Comparison of ENCODE assay signal across 9 cellular contexts in genomic region chr5:141641634-141642278, GRCh38. TPM values are rescaled to one million over a fixed set of nuclear protein-coding genes. Genes with fewer than 3 reads are reported as not detected.
DNase-seq lines count a peak whose midpoint lies in the region; ATAC-seq, FAIRE-seq and TF ChIP-seq lines count a peak whose summit lies in the region.
"Had no signal": no experiment of that assay in that cellular context is flagged by ENCODE, and none has a peak within 500 bp of the region (broad histone marks: within the 10 kb centered on the region; RNA-seq: fewer than 3 reads in every experiment).

No MANE protein-coding gene starts in this region.

- no peak overlapping the region for H3K18ac ChIP-seq in IMR-90 (ENCODE audit: low read depth, low read length)

- no peaks in the 10 kb centered on the region for H3K27me3 ChIP-seq in IMR-90 (ENCODE audit: control insufficient read depth, insufficient read depth, low read length)
- H3K27me3 ChIP-seq in bronchial epithelial cell (ENCODE audit: control insufficient read depth, insufficient read depth, low read length), result no peaks in the 10 kb centered on the region
- H3K27me3 ChIP-seq in spleen (replicated peaks in 1 of 7), result no peaks in the 10 kb centered on the region
- H3K27me3 ChIP-seq in SJCRH30, result no peaks in the 10 kb centered on the region; the same call in 1 of the 2 replicates

- no peak overlapping the region for H2BK120ac ChIP-seq in IMR-90 (ENCODE audit: low read depth, low read length)

- H3K9me1 ChIP-seq in IMR-90 (ENCODE audit: insufficient read depth, low read length), result peaks cover 12% of the 10 kb centered on the region

- H3K4me2 ChIP-seq in IMR-90 (ENCODE audit: low read depth, low read length), result no peak overlapping the region

- H3K27me3 Mint-ChIP-seq in CD14-positive monocyte (ENCODE audit: low read depth in 3 of 3), result peaks cover 0 to 2% (median 0%) of the 10 kb centered on the region in 3 donors

- no peak for FAIRE-seq in bronchial epithelial cell (lab: Jason Lieb, UNC)

- H3K36me3 ChIP-seq in IMR-90 (ENCODE audit: control insufficient read depth, insufficient read depth, low read length) (peaks cover 31% of the 10 kb centered on the region), bronchial epithelial cell (ENCODE audit: control insufficient read depth, insufficient read depth, low read length) (peaks cover 5% of the 10 kb centered on the region), spleen (peaks cover 0 to 76% (median 41%) of the 10 kb centered on the region in 6 donors), SJCRH30 (no peaks in the 10 kb centered on the region)

- H3K9me3 ChIP-seq in IMR-90 (ENCODE audit: control insufficient read depth, insufficient read depth, low read length) (no peaks in the 10 kb centered on the region), spleen (no peaks in the 10 kb centered on the region), SJCRH30 (replicated peaks) (no peaks in the 10 kb centered on the region)

- H3K27ac Mint-ChIP-seq in CD14-positive monocyte, result no peak overlapping the region

- H4K8ac ChIP-seq in IMR-90 (ENCODE audit: low read depth in 2 of 2, low read length in 2 of 2), result no peak overlapping the region

- intact Hi-C loops in IMR-90 (cut with micrococcal nuclease) (loop anchor here (1.0 kb wide), 1 partner anchor 49 kb away; no protein-coding TSS in a partner anchor), spleen (cut with DNase I; ENCODE audit: low total_unique reads) (no loop called here), CD14-positive monocyte (cut with micrococcal nuclease) (no loop called here)

- H3K79me1 ChIP-seq in IMR-90 (ENCODE audit: low read depth in 1 of 2, low read length in 2 of 2), result peaks cover 0 to 15% of the 10 kb centered on the region in 2 experiments; a peak in 1 of 4 replicates

- DNase-seq in GM03348 (ENCODE audit: low spot score) (peak; percentile 76), IMR-90 (peak; percentile 61), bronchial epithelial cell (ENCODE audit: low read depth) (peak; percentile 87), spleen (no peak), CD14-positive monocyte (ENCODE audit: low spot score) (no peak), SJCRH30 (no peak)
- no peak for DNase-seq in effector CD4-positive, alpha-beta T cell

- in situ Hi-C loops in IMR-90 (cut with MboI; ENCODE audit: low sequenced_read_pairs), result no loop called here

- no peak overlapping the region for H3K14ac ChIP-seq in IMR-90 (replicated peaks; ENCODE audit: low read depth, low read length)

- dilution Hi-C loops in IMR-90 (cut with HindIII; ENCODE audit: low sequenced_read_pairs, unreplicated experiment), result no loop called here

- TF ChIP-seq CTCF in IMR-90 (conservative IDR thresholded peaks at IDR 0.05; ENCODE audit: low read depth, low read length), result peak; percentile 45
- peak; percentile 34 for TF ChIP-seq CTCF in bronchial epithelial cell (IDR thresholded peaks at IDR 0.05; ENCODE audit: insufficient read depth, low read length, severe bottlenecking)
- TF ChIP-seq CTCF in spleen (IDR thresholded peaks at IDR 0.05 in 8 of 11, conservative IDR thresholded peaks at IDR 0.05 in 3 of 11), result no peak
- no peak for TF ChIP-seq CTCF in CD14-positive monocyte (IDR thresholded peaks at IDR 0.05)

- no peak overlapping the region for H2BK15ac ChIP-seq in IMR-90 (ENCODE audit: low read depth, low read length)

- no peak overlapping the region for H3K9ac ChIP-seq in IMR-90 (ENCODE audit: low read depth, low read length)

- H3K4me3 Mint-ChIP-seq in CD14-positive monocyte, result no peak overlapping the region

- peaks cover 0 to 2% (median 0%) of the 10 kb centered on the region in 7 donors for H3K9me3 Mint-ChIP-seq in CD14-positive monocyte

- H3K4me3 ChIP-seq in IMR-90 (ENCODE audit: insufficient read depth, low read depth, low read length) (no peak overlapping the region), bronchial epithelial cell (ENCODE audit: low read depth, low read length) (no peak overlapping the region), spleen (no peak overlapping the region), SJCRH30 (no peak overlapping the region)
- H3K4me3 ChIP-seq: SK-N-MC had no signal

- ATAC-seq in GM21390 (IDR thresholded peaks at IDR 0.05; ENCODE audit: unreplicated experiment) (peak; percentile 61), IMR-90 (ENCODE audit: low read depth) (peak; percentile 16)

- H3K4ac ChIP-seq in IMR-90 (ENCODE audit: low read depth, low read length), result no peak overlapping the region

- POLR2A ChIA-PET in IMR-90 (lab: Charles Lee; ENCODE audit: unreplicated experiment), result no interaction called here

- no CpG with 5 or more reads among the region's 2 CpGs for WGBS in IMR-90 (ENCODE audit: extremely low coverage in 2 of 2, insufficient read length in 1 of 2), 2 experiments
- 83 to 100% (median 88%) methylated on average over 2 of the region's 2 CpGs for WGBS in spleen, 5 donors

- H2BK5ac ChIP-seq in IMR-90 (ENCODE audit: low read depth, low read length, poor library complexity, severe bottlenecking), result no peak overlapping the region

- no peak for TF ChIP-seq POLR2A in IMR-90 (IDR thresholded peaks at IDR 0.05; ENCODE audit: low read depth, low read length)
- no peak for TF ChIP-seq POLR2A in spleen (IDR thresholded peaks at IDR 0.05)

- 0 out of 2 replicates have a peak, but pooled peaks have one; percentile 28 for TF ChIP-seq RAD21 in IMR-90 (IDR thresholded peaks at IDR 0.05; ENCODE audit: low read length)

- H3K36me3 Mint-ChIP-seq in CD14-positive monocyte, result peaks cover 49 to 55% of the 10 kb centered on the region in 2 donors

- H3K27ac ChIP-seq in IMR-90 (ENCODE audit: insufficient read depth, low read length) (no peak overlapping the region), spleen (no peak overlapping the region), SJCRH30 (no peak overlapping the region)
- H3K27ac ChIP-seq: SK-N-MC had no signal

- no peak overlapping the region for H4K91ac ChIP-seq in IMR-90 (ENCODE audit: insufficient read depth, low read depth, low read length)

- no peak overlapping the region for H2AK5ac ChIP-seq in IMR-90 (ENCODE audit: low read depth, low read length)

- CTCF ChIA-PET in IMR-90 (lab: Yijun Ruan, JAX), result interaction anchor here (0.6 to 1.6 kb wide), 3 partner anchors 23 to 125 kb away, joined by 4 read pairs; partner anchors contain the start of gene DIAPH1

- H2AFZ ChIP-seq in IMR-90 (replicated peaks; ENCODE audit: low read length, poor library complexity), result no peak overlapping the region

- peaks cover 5% of the 10 kb centered on the region; the same call in 1 of the 2 replicates for H4K20me1 ChIP-seq in IMR-90 (ENCODE audit: insufficient read depth, low read length)

- no peak overlapping the region for H3K56ac ChIP-seq in IMR-90 (ENCODE audit: extremely low read depth, insufficient read depth, low read length)

- no TSS peak for BruUV-seq in IMR-90 (replicated peaks; lab: Mats Ljungman, UMichigan)

- H3K23ac ChIP-seq in IMR-90 (ENCODE audit: low read depth, low read length), result no peak overlapping the region

- no peak overlapping the region for H2AK9ac ChIP-seq in IMR-90 (replicated peaks; ENCODE audit: low read depth, low read length, poor library complexity)

- H4K5ac ChIP-seq in IMR-90 (ENCODE audit: low read depth, low read length), result no peak overlapping the region

- no peak overlapping the region for H2BK20ac ChIP-seq in IMR-90 (ENCODE audit: low read depth, low read length)

- H3K4me1 Mint-ChIP-seq in CD14-positive monocyte, result peaks cover 14% of the 10 kb centered on the region

- H3K4me1 ChIP-seq in IMR-90 (ENCODE audit: control insufficient read depth, insufficient read depth, low read length) (peaks cover 4% of the 10 kb centered on the region; the same call in 1 of the 2 replicates), spleen (peaks cover 0 to 26% (median 15%) of the 10 kb centered on the region in 6 donors), SJCRH30 (no peaks in the 10 kb centered on the region)

RNA-seq across cellular contexts. Expression of gene RELL2, which starts 5.0 kb away (rescaled TPM):
- total RNA-seq in IMR-90 (2012; rRNA removed) (2.2 TPM in 2 replicates), bronchial epithelial cell (14.2 and 16.6 TPM in 2 replicates), spleen (10 to 100 TPM in 3 of 7 donors, 1 to 10 TPM in 4; 8.7 to 12.8 (median 9.9) TPM)
- polyA plus RNA-seq in IMR-90 (2012; rRNA removed) (7.6 and 9.1 TPM in 2 replicates), spleen (10 to 100 TPM; 13.7 to 26.2 (median 25.1) TPM), CD14-positive monocyte (1 to 10 TPM; 1.0 to 1.3 TPM)
- polyA plus RNA-seq in IMR-90 (2012; cell fraction: cytosol; rRNA removed), result 6.7 and 7.8 TPM in 2 replicates
- 18.2 and 44.0 TPM in 2 replicates for polyA plus RNA-seq in IMR-90 (2012; cell fraction: nucleus; rRNA removed; ENCODE audit: low replicate concordance)
- 1.7 and 2.1 TPM in 2 replicates for total RNA-seq in SJCRH30 (2014; rRNA removed; shearing (Covaris generic))

RNA-seq across cellular contexts. Expression of gene HDAC3, which starts 5.1 kb away (rescaled TPM):
- 71.7 and 84.2 TPM in 2 replicates for total RNA-seq in IMR-90 (2012; rRNA removed)
- polyA plus RNA-seq in IMR-90 (2012; rRNA removed), result 78.6 and 89.7 TPM in 2 replicates
- polyA plus RNA-seq in IMR-90 (2012; cell fraction: cytosol; rRNA removed), result 46.2 and 62.2 TPM in 2 replicates
- 123 and 229 TPM in 2 replicates for polyA plus RNA-seq in IMR-90 (2012; cell fraction: nucleus; rRNA removed; ENCODE audit: low replicate concordance)
- total RNA-seq in bronchial epithelial cell, result 72.7 and 87.1 TPM in 2 replicates
- total RNA-seq in spleen, result 10 to 100 TPM; 51.1 to 71.3 (median 60.7) TPM
- 100 to 1,000 TPM in 1 of 3 donors, 10 to 100 TPM in 2; 66.3 to 108 (median 89.3) TPM for polyA plus RNA-seq in spleen
- polyA plus RNA-seq in CD14-positive monocyte, result 10 to 100 TPM; 80.5 to 82.3 TPM
- total RNA-seq in SJCRH30 (2014; rRNA removed; shearing (Covaris generic)), result 102 and 110 TPM in 2 replicates

RNA-seq across cellular contexts. Expression of gene FCHSD1, which starts 9.5 kb away (rescaled TPM):
- total RNA-seq in IMR-90 (2012; rRNA removed) (32.8 and 33.2 TPM in 2 replicates), bronchial epithelial cell (14.2 and 17.2 TPM in 2 replicates), spleen (10 to 100 TPM; 34.9 to 67.3 (median 47.9) TPM)
- polyA plus RNA-seq in IMR-90 (2012; rRNA removed) (58.7 and 62.1 TPM in 2 replicates), spleen (10 to 100 TPM; 20.4 to 37.6 (median 35.0) TPM), CD14-positive monocyte (1 to 10 TPM; 3.0 to 3.4 TPM)
- 28.5 and 58.9 TPM in 2 replicates for polyA plus RNA-seq in IMR-90 (2012; cell fraction: cytosol; rRNA removed)
- polyA plus RNA-seq in IMR-90 (2012; cell fraction: nucleus; rRNA removed; ENCODE audit: low replicate concordance), result 598 and 798 TPM in 2 replicates
- 2.0 and 2.1 TPM in 2 replicates for total RNA-seq in SJCRH30 (2014; rRNA removed; shearing (Covaris generic))

RNA-seq across cellular contexts. Expression of gene DIAPH1, which starts 23.0 kb away (rescaled TPM):
- total RNA-seq in IMR-90 (2012; rRNA removed), result 12.0 and 15.8 TPM in 2 replicates
- 30.7 and 37.4 TPM in 2 replicates for polyA plus RNA-seq in IMR-90 (2012; rRNA removed)
- polyA plus RNA-seq in IMR-90 (2012; cell fraction: cytosol; rRNA removed), result 16.8 and 22.1 TPM in 2 replicates
- polyA plus RNA-seq in IMR-90 (2012; cell fraction: nucleus; rRNA removed; ENCODE audit: low replicate concordance), result 53.9 and 92.2 TPM in 2 replicates
- total RNA-seq in bronchial epithelial cell, result 48.2 and 57.1 TPM in 2 replicates
- total RNA-seq in spleen, result 100 to 1,000 TPM in 3 of 7 donors, 10 to 100 TPM in 4; 72.5 to 123 (median 93.0) TPM
- polyA plus RNA-seq in spleen, result 10 to 100 TPM; 35.4 to 46.5 (median 35.8) TPM
- 10 to 100 TPM; 60.2 to 98.6 TPM for polyA plus RNA-seq in CD14-positive monocyte
- total RNA-seq in SJCRH30 (2014; rRNA removed; shearing (Covaris generic)), result 54.4 and 56.2 TPM in 2 replicates

RNA-seq across cellular contexts. Expression of gene ARAP3, which starts 40.3 kb away (rescaled TPM):
- total RNA-seq in IMR-90 (2012; rRNA removed), result 1.4 and 2.2 TPM in 2 replicates
- 6.6 and 6.9 TPM in 2 replicates for polyA plus RNA-seq in IMR-90 (2012; rRNA removed)
- 3.8 and 4.4 TPM in 2 replicates for polyA plus RNA-seq in IMR-90 (2012; cell fraction: cytosol; rRNA removed)
- polyA plus RNA-seq in IMR-90 (2012; cell fraction: nucleus; rRNA removed; ENCODE audit: low replicate concordance), result 24.9 and 36.4 TPM in 2 replicates
- 3.7 and 4.0 TPM in 2 replicates for total RNA-seq in bronchial epithelial cell
- total RNA-seq in spleen, result 10 to 100 TPM; 11.9 to 31.2 (median 19.3) TPM
- polyA plus RNA-seq in spleen, result 10 to 100 TPM in 2 of 3 donors, 1 to 10 TPM in 1; 4.0 to 14.6 (median 12.8) TPM
- polyA plus RNA-seq in CD14-positive monocyte, result 1 to 10 TPM; 1.2 to 2.2 TPM
- total RNA-seq in SJCRH30 (2014; rRNA removed; shearing (Covaris generic)), result 5.8 and 6.2 TPM in 2 replicates

Comparison
In these comparisons a context has a peak if more than half of its experiments do, and no peak if none do; other contexts are left out.
1. DNase-seq: peak in GM03348 (single experiment), IMR-90 (single experiment) and bronchial epithelial cell (single experiment); none in spleen (single experiment), CD14-positive monocyte (single experiment), effector CD4-positive, alpha-beta T cell (single experiment) and SJCRH30 (0 of 2).
2. CTCF ChIP-seq: peak in IMR-90 (single experiment) and bronchial epithelial cell (single experiment); none in spleen (0 of 11) and CD14-positive monocyte (single experiment).